ENCODE assay signal across 1 cellular context in genomic region chr3:115623414-115623868, GRCh38.
TF ChIP-seq lines count a peak whose summit lies in the region.

Gene GAP43, plus strand, starts transcription at chr3:115623510. Its CDS starts 180 bp downstream, at chr3:115623690.

TF ChIP-seq in HEK293, 187 proteins besides CTCF, POLR2A, EP300 and RAD21 (continued from another document and continues in another):
- TF ChIP-seq PRDM10 (tag by site-specific recombination; IDR thresholded peaks at IDR 0.05) (peak; percentile 73), ZNF654 (tag by site-specific recombination; IDR thresholded peaks at IDR 0.05; ENCODE audit: low read depth) (no peak), HOXD13 (CRISPR knock-in tag; IDR thresholded peaks at IDR 0.05; ENCODE audit: borderline replicate concordance) (no peak), KLF8 (tag by site-specific recombination; IDR thresholded peaks at IDR 0.05) (no peak), ZNF521 (tag by site-specific recombination; IDR thresholded peaks at IDR 0.05) (no peak), ZNF26 (tag by site-specific recombination; IDR thresholded peaks at IDR 0.05) (no peak), ZNF350 (tag by site-specific recombination; IDR thresholded peaks at IDR 0.05) (no peak), ZSCAN4 (tag by site-specific recombination; IDR thresholded peaks at IDR 0.05) (peak; percentile 20; the same call in 1 of the 2 replicates), ZNF23 (tag by site-specific recombination; IDR thresholded peaks at IDR 0.05; ENCODE audit: borderline replicate concordance) (no peak), ZNF416 (tag by site-specific recombination; IDR thresholded peaks at IDR 0.05) (no peak), ZNF791 (tag by site-specific recombination; IDR thresholded peaks at IDR 0.05) (no peak), SCRT2 (tag by site-specific recombination; IDR thresholded peaks at IDR 0.05) (no peak), ZNF571 (tag by site-specific recombination; IDR thresholded peaks at IDR 0.05) (no peak), ZNF785 (tag by site-specific recombination; IDR thresholded peaks at IDR 0.05) (no peak), ZNF701 (tag by site-specific recombination; IDR thresholded peaks at IDR 0.05) (no peak), ZNF223 (tag by site-specific recombination; IDR thresholded peaks at IDR 0.05) (no peak), ZNF140 (tag by site-specific recombination; IDR thresholded peaks at IDR 0.05) (no peak), KLF7 (tag by site-specific recombination; IDR thresholded peaks at IDR 0.05; ENCODE audit: borderline replicate concordance) (no peak), ZNF777 (tag by site-specific recombination; IDR thresholded peaks at IDR 0.05; ENCODE audit: borderline replicate concordance) (0 out of 2 replicates have a peak, but pooled peaks have one; percentile 17), ZNF704 (tag by site-specific recombination; IDR thresholded peaks at IDR 0.05) (no peak), ZNF692 (tag by site-specific recombination; IDR thresholded peaks at IDR 0.05) (peak; percentile 83), ZBTB10 (tag by site-specific recombination; IDR thresholded peaks at IDR 0.05) (0 out of 2 replicates have a peak, but pooled peaks have one; percentile 27), KLF16 (tag by site-specific recombination; IDR thresholded peaks at IDR 0.05) (peak; percentile 64), ZNF211 (tag by site-specific recombination; IDR thresholded peaks at IDR 0.05; ENCODE audit: low read depth) (no peak), ZNF302 (tag by site-specific recombination; IDR thresholded peaks at IDR 0.05; ENCODE audit: low read depth) (no peak), ZNF548 (tag by site-specific recombination; IDR thresholded peaks at IDR 0.05) (no peak), ZBTB1 (tag by site-specific recombination; IDR thresholded peaks at IDR 0.05) (no peak), ZNF202 (tag by site-specific recombination; IDR thresholded peaks at IDR 0.05; ENCODE audit: borderline replicate concordance) (no peak), WT1 (tag by site-specific recombination; IDR thresholded peaks at IDR 0.05) (no peak), ZNF658 (tag by site-specific recombination; IDR thresholded peaks at IDR 0.05) (no peak), ZNF639 (tag by site-specific recombination; IDR thresholded peaks at IDR 0.05) (no peak), ZNF544 (tag by site-specific recombination; IDR thresholded peaks at IDR 0.05) (no peak), KLF10 (tag by site-specific recombination; IDR thresholded peaks at IDR 0.05) (no peak), ZNF624 (tag by site-specific recombination; IDR thresholded peaks at IDR 0.05) (no peak), KLF1 (tag by site-specific recombination; IDR thresholded peaks at IDR 0.05) (no peak), ZNF560 (tag by site-specific recombination; IDR thresholded peaks at IDR 0.05; ENCODE audit: borderline replicate concordance) (no peak), ZFP41 (tag by site-specific recombination; IDR thresholded peaks at IDR 0.05; ENCODE audit: borderline replicate concordance) (no peak), ZNF768 (tag by site-specific recombination; IDR thresholded peaks at IDR 0.05) (no peak), ZNF155 (tag by site-specific recombination; IDR thresholded peaks at IDR 0.05) (no peak), ZNF138 (tag by site-specific recombination; IDR thresholded peaks at IDR 0.05; ENCODE audit: borderline replicate concordance) (no peak), ZNF16 (tag by site-specific recombination; IDR thresholded peaks at IDR 0.05; ENCODE audit: low read depth) (no peak), MZF1 (tag by site-specific recombination; IDR thresholded peaks at IDR 0.05; ENCODE audit: borderline replicate concordance) (no peak), TRIM28 (IDR thresholded peaks at IDR 0.05; ENCODE audit: borderline replicate concordance, low read length) (peak; percentile 58; the same call in 1 of the 2 replicates), ZSCAN30 (tag by site-specific recombination; IDR thresholded peaks at IDR 0.05) (no peak), ZBTB26 (tag by site-specific recombination; optimal IDR thresholded peaks at IDR 0.05) (peak; percentile 63), ZNF610 (tag by site-specific recombination; IDR thresholded peaks at IDR 0.05; ENCODE audit: borderline replicate concordance) (no peak), ZNF664 (tag by site-specific recombination; IDR thresholded peaks at IDR 0.05) (no peak), ZNF433 (tag by site-specific recombination; IDR thresholded peaks at IDR 0.05; ENCODE audit: low read depth) (no peak), ZNF391 (tag by site-specific recombination; IDR thresholded peaks at IDR 0.05; ENCODE audit: borderline replicate concordance, low read depth) (no peak), ZNF221 (tag by site-specific recombination; IDR thresholded peaks at IDR 0.05; ENCODE audit: borderline replicate concordance) (no peak), SP3 (tag by site-specific recombination; IDR thresholded peaks at IDR 0.05) (0 out of 2 replicates have a peak, but pooled peaks have one; percentile 12), OVOL3 (tag by site-specific recombination; IDR thresholded peaks at IDR 0.05) (no peak), ZNF404 (tag by site-specific recombination; IDR thresholded peaks at IDR 0.05) (no peak), ZNF677 (tag by site-specific recombination; IDR thresholded peaks at IDR 0.05) (no peak), ZNF175 (tag by site-specific recombination; IDR thresholded peaks at IDR 0.05) (no peak), GLIS1 (tag by site-specific recombination; IDR thresholded peaks at IDR 0.05) (peak; percentile 10; the same call in 1 of the 2 replicates)
